Comparison of ENCODE assay signal across 1 cellular context in the genomic region with DNA sequence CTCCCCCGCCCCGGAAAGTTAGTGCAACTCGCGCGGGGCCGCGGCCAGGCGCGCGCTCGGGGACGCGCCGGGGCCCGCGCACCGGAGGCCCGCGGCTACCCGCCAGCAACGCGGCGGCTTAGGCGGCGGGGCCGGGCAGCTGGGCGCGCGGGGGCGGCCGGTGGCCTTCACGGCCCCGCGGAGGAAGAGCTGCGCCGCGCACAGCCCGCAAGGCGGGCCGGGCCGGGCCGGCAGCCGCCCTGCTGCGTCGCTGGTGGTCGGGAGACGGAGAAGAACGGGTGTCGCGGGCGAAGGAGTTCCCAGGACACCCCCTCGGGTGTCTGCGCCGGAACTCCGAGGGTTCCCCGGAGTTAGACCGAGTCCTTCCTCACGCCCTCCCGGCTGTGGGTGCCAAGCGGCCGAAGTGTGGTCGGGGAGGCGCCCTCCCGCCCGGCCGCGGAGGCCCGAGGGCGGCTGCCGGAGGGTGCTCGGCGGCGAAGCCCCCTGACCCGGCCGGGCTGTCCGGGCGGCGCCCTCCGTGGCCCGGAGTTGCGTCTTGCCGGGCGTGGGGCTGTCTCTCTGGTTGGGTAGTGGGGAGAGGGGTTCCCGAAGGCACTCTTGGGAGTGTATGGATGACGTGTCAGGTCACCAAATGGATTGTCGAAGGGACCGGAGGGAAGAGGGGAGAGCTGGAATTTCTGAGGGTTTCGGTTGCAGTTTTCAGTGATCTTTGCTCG.
TF ChIP-seq lines count a peak whose summit lies in the region.

No MANE protein-coding gene starts in this region.

TF ChIP-seq in GM12878, 131 proteins besides CTCF, POLR2A, EP300 and RAD21 (continued from another document and continues in another):
- TF ChIP-seq ETV6 (conservative IDR thresholded peaks at IDR 0.05 in 1 of 2, IDR thresholded peaks at IDR 0.05 in 1 of 2; ENCODE audit: borderline replicate concordance in 1 of 2, low read depth in 1 of 2): no peak
- TF ChIP-seq KDM1A (IDR thresholded peaks at IDR 0.05; ENCODE audit: borderline replicate concordance): no peak
- TF ChIP-seq MXI1 (IDR thresholded peaks at IDR 0.05; ENCODE audit: low read depth, low read length): no peak
- peak; percentile 48 for TF ChIP-seq NR2F1 (conservative IDR thresholded peaks at IDR 0.05)
- no peak for TF ChIP-seq ZNF622 (IDR thresholded peaks at IDR 0.05)
- TF ChIP-seq, protein P1, sequence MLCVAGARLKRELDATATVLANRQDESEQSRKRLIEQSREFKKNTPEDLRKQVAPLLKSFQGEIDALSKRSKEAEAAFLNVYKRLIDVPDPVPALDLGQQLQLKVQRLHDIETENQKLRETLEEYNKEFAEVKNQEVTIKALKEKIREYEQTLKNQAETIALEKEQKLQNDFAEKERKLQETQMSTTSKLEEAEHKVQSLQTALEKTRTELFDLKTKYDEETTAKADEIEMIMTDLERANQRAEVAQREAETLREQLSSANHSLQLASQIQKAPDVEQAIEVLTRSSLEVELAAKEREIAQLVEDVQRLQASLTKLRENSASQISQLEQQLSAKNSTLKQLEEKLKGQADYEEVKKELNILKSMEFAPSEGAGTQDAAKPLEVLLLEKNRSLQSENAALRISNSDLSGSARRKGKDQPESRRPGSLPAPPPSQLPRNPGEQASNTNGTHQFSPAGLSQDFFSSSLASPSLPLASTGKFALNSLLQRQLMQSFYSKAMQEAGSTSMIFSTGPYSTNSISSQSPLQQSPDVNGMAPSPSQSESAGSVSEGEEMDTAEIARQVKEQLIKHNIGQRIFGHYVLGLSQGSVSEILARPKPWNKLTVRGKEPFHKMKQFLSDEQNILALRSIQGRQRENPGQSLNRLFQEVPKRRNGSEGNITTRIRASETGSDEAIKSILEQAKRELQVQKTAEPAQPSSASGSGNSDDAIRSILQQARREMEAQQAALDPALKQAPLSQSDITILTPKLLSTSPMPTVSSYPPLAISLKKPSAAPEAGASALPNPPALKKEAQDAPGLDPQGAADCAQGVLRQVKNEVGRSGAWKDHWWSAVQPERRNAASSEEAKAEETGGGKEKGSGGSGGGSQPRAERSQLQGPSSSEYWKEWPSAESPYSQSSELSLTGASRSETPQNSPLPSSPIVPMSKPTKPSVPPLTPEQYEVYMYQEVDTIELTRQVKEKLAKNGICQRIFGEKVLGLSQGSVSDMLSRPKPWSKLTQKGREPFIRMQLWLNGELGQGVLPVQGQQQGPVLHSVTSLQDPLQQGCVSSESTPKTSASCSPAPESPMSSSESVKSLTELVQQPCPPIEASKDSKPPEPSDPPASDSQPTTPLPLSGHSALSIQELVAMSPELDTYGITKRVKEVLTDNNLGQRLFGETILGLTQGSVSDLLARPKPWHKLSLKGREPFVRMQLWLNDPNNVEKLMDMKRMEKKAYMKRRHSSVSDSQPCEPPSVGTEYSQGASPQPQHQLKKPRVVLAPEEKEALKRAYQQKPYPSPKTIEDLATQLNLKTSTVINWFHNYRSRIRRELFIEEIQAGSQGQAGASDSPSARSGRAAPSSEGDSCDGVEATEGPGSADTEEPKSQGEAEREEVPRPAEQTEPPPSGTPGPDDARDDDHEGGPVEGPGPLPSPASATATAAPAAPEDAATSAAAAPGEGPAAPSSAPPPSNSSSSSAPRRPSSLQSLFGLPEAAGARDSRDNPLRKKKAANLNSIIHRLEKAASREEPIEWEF (IDR thresholded peaks at IDR 0.05; ENCODE audit: insufficient replicate concordance, low read depth, low read length): no peak
- TF ChIP-seq, protein P2, sequence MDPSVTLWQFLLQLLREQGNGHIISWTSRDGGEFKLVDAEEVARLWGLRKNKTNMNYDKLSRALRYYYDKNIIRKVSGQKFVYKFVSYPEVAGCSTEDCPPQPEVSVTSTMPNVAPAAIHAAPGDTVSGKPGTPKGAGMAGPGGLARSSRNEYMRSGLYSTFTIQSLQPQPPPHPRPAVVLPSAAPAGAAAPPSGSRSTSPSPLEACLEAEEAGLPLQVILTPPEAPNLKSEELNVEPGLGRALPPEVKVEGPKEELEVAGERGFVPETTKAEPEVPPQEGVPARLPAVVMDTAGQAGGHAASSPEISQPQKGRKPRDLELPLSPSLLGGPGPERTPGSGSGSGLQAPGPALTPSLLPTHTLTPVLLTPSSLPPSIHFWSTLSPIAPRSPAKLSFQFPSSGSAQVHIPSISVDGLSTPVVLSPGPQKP (IDR thresholded peaks at IDR 0.05; ENCODE audit: low read depth, low read length): no peak
- TF ChIP-seq BMI1 (IDR thresholded peaks at IDR 0.05; ENCODE audit: borderline replicate concordance): no peak
- peak; percentile 71 for TF ChIP-seq CREM (IDR thresholded peaks at IDR 0.05; ENCODE audit: low read depth)
- TF ChIP-seq, protein P3, sequence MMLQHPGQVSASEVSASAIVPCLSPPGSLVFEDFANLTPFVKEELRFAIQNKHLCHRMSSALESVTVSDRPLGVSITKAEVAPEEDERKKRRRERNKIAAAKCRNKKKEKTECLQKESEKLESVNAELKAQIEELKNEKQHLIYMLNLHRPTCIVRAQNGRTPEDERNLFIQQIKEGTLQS (IDR thresholded peaks at IDR 0.05; ENCODE audit: borderline replicate concordance, extremely low read depth, low read depth, low read length): no peak
- TF ChIP-seq BACH1 (IDR thresholded peaks at IDR 0.05; ENCODE audit: borderline replicate concordance): peak; percentile 17; the same call in 1 of the 2 replicates
- TF ChIP-seq CHD2 (IDR thresholded peaks at IDR 0.05; ENCODE audit: borderline replicate concordance, low read depth, low read length): no peak
- TF ChIP-seq TBL1XR1 (IDR thresholded peaks at IDR 0.05; ENCODE audit: low read depth, low read length): no peak
- TF ChIP-seq IRF4 (IDR thresholded peaks at IDR 0.05; ENCODE audit: low read depth, low read length): no peak
- TF ChIP-seq NR2C1 (IDR thresholded peaks at IDR 0.05): no peak
- TF ChIP-seq, protein P4, sequence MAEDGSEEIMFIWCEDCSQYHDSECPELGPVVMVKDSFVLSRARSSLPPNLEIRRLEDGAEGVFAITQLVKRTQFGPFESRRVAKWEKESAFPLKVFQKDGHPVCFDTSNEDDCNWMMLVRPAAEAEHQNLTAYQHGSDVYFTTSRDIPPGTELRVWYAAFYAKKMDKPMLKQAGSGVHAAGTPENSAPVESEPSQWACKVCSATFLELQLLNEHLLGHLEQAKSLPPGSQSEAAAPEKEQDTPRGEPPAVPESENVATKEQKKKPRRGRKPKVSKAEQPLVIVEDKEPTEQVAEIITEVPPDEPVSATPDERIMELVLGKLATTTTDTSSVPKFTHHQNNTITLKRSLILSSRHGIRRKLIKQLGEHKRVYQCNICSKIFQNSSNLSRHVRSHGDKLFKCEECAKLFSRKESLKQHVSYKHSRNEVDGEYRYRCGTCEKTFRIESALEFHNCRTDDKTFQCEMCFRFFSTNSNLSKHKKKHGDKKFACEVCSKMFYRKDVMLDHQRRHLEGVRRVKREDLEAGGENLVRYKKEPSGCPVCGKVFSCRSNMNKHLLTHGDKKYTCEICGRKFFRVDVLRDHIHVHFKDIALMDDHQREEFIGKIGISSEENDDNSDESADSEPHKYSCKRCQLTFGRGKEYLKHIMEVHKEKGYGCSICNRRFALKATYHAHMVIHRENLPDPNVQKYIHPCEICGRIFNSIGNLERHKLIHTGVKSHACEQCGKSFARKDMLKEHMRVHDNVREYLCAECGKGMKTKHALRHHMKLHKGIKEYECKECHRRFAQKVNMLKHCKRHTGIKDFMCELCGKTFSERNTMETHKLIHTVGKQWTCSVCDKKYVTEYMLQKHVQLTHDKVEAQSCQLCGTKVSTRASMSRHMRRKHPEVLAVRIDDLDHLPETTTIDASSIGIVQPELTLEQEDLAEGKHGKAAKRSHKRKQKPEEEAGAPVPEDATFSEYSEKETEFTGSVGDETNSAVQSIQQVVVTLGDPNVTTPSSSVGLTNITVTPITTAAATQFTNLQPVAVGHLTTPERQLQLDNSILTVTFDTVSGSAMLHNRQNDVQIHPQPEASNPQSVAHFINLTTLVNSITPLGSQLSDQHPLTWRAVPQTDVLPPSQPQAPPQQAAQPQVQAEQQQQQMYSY (CRISPR knock-in tag; IDR thresholded peaks at IDR 0.05): no peak
- TF ChIP-seq PAX5 (IDR thresholded peaks at IDR 0.05; ENCODE audit: borderline replicate concordance, low read depth, low read length): 0 out of 2 replicates have a peak, but pooled peaks have one; percentile 8
- no peak; the same call in 1 of the 2 replicates for TF ChIP-seq STAT1 (conservative IDR thresholded peaks at IDR 0.05)
- no peak for TF ChIP-seq CEBPB (IDR thresholded peaks at IDR 0.05; ENCODE audit: borderline replicate concordance in 1 of 2, low read depth in 2 of 2, low read length in 2 of 2)
- TF ChIP-seq, protein P5, sequence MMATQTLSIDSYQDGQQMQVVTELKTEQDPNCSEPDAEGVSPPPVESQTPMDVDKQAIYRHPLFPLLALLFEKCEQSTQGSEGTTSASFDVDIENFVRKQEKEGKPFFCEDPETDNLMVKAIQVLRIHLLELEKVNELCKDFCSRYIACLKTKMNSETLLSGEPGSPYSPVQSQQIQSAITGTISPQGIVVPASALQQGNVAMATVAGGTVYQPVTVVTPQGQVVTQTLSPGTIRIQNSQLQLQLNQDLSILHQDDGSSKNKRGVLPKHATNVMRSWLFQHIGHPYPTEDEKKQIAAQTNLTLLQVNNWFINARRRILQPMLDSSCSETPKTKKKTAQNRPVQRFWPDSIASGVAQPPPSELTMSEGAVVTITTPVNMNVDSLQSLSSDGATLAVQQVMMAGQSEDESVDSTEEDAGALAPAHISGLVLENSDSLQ (IDR thresholded peaks at IDR 0.05): no peak
- no peak for TF ChIP-seq FOS (IDR thresholded peaks at IDR 0.05; ENCODE audit: borderline replicate concordance, extremely low read depth, insufficient read length)
- TF ChIP-seq JUNB (IDR thresholded peaks at IDR 0.05): no peak
- TF ChIP-seq POLR2AphosphoS2 (IDR thresholded peaks at IDR 0.05; ENCODE audit: low read depth, low read length): no peak; the same call in 1 of the 2 replicates
- TF ChIP-seq MYB (IDR thresholded peaks at IDR 0.05; ENCODE audit: borderline replicate concordance, low read depth, low read length): no peak
- no peak for TF ChIP-seq NFYA (IDR thresholded peaks at IDR 0.05; ENCODE audit: borderline replicate concordance, low read depth, low read length)
- TF ChIP-seq, protein P6, sequence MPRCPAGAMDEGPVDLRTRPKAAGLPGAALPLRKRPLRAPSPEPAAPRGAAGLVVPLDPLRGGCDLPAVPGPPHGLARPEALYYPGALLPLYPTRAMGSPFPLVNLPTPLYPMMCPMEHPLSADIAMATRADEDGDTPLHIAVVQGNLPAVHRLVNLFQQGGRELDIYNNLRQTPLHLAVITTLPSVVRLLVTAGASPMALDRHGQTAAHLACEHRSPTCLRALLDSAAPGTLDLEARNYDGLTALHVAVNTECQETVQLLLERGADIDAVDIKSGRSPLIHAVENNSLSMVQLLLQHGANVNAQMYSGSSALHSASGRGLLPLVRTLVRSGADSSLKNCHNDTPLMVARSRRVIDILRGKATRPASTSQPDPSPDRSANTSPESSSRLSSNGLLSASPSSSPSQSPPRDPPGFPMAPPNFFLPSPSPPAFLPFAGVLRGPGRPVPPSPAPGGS (IDR thresholded peaks at IDR 0.05; ENCODE audit: borderline replicate concordance, insufficient read depth, low read depth, low read length, poor library complexity, severe bottlenecking): no peak
- TF ChIP-seq, protein P7, sequence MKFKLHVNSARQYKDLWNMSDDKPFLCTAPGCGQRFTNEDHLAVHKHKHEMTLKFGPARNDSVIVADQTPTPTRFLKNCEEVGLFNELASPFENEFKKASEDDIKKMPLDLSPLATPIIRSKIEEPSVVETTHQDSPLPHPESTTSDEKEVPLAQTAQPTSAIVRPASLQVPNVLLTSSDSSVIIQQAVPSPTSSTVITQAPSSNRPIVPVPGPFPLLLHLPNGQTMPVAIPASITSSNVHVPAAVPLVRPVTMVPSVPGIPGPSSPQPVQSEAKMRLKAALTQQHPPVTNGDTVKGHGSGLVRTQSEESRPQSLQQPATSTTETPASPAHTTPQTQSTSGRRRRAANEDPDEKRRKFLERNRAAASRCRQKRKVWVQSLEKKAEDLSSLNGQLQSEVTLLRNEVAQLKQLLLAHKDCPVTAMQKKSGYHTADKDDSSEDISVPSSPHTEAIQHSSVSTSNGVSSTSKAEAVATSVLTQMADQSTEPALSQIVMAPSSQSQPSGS (IDR thresholded peaks at IDR 0.05; ENCODE audit: low read length): no peak
- TF ChIP-seq, protein P8, sequence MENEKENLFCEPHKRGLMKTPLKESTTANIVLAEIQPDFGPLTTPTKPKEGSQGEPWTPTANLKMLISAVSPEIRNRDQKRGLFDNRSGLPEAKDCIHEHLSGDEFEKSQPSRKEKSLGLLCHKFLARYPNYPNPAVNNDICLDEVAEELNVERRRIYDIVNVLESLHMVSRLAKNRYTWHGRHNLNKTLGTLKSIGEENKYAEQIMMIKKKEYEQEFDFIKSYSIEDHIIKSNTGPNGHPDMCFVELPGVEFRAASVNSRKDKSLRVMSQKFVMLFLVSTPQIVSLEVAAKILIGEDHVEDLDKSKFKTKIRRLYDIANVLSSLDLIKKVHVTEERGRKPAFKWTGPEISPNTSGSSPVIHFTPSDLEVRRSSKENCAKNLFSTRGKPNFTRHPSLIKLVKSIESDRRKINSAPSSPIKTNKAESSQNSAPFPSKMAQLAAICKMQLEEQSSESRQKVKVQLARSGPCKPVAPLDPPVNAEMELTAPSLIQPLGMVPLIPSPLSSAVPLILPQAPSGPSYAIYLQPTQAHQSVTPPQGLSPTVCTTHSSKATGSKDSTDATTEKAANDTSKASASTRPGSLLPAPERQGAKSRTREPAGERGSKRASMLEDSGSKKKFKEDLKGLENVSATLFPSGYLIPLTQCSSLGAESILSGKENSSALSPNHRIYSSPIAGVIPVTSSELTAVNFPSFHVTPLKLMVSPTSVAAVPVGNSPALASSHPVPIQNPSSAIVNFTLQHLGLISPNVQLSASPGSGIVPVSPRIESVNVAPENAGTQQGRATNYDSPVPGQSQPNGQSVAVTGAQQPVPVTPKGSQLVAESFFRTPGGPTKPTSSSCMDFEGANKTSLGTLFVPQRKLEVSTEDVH (IDR thresholded peaks at IDR 0.05; ENCODE audit: low read depth, partially characterized antibody): no peak
- TF ChIP-seq, protein P9, sequence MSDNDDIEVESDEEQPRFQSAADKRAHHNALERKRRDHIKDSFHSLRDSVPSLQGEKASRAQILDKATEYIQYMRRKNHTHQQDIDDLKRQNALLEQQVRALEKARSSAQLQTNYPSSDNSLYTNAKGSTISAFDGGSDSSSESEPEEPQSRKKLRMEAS (IDR thresholded peaks at IDR 0.05; ENCODE audit: low read depth, low read length): no peak
- no peak for TF ChIP-seq KAT2A (conservative IDR thresholded peaks at IDR 0.05; ENCODE audit: control insufficient read depth, low read depth, low read length)
- TF ChIP-seq HCFC1 (IDR thresholded peaks at IDR 0.05; ENCODE audit: low read length): no peak
- TF ChIP-seq RBBP5 (conservative IDR thresholded peaks at IDR 0.05): no peak
- no peak for TF ChIP-seq HDAC6 (IDR thresholded peaks at IDR 0.05; ENCODE audit: unreplicated experiment)
- no peak for TF ChIP-seq HDGF (IDR thresholded peaks at IDR 0.05)
- TF ChIP-seq CREB1 (IDR thresholded peaks at IDR 0.05; ENCODE audit: low read depth): peak; percentile 70; the same call in 1 of the 2 replicates
- peak in 1 of 2 experiments; percentile 79; a peak in 2 of 4 replicates for TF ChIP-seq SRF (IDR thresholded peaks at IDR 0.05; ENCODE audit: low read depth in 2 of 2, low read length in 2 of 2)
